20 cellular contexts compared by ENCODE assay signal in the genomic region with DNA sequence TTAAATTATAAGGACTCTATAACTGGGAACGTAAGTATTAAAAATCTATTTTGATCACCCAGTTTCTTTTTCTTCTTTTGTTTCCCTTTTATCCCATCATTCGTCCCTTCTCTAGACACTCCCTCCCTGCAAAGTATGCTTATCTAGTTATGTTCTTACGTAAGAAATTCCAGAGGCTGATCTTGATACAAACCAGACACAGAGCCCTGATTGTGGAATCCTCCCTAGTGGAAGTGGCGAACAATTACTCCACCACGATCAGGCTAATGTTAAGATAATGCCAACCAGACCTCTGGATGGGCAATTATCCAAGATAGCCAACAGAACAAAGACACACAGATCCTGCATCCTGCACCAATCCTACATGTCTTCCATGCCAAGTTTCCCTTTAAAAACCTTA.
"Had no signal": no experiment of that assay in that cellular context is flagged by ENCODE, and none has a peak within 500 bp of the region (broad histone marks: within the 10 kb centered on the region; RNA-seq: fewer than 3 reads in every experiment).

No MANE protein-coding gene starts in this region.

- ATAC-seq: body of pancreas; gastroesophageal sphincter; left colon; naive thymus-derived CD4-positive, alpha-beta T cell; right lobe of liver; stimulated activated naive B cell treated with anti-CD40 and anti-IgM and Interleukin-4, amounts not matched to agents 10 μg/mL and 1 μg/mL and 100 μg/mL, for 72 hours had no signal

- H3K27ac ChIP-seq: body of pancreas, gastroesophageal sphincter, right lobe of liver, skin epidermis, upper lobe of left lung had no signal

- H3K4me3 Mint-ChIP-seq: activated naive CD8-positive, alpha-beta T cell treated with anti-CD3 and anti-CD28 coated beads, Interleukin-2, amount 10 ng/mL, durations not matched to agents 7 days and 5 days; activated T-cell treated with anti-CD3 and anti-CD28 coated beads, Interleukin-2, amount 50 U/mL, for 24 hours; memory B cell; naive thymus-derived CD4-positive, alpha-beta T cell; neural crest cell; stimulated activated naive B cell treated with anti-CD40 and anti-IgM and Interleukin-4, amounts not matched to agents 10 μg/mL and 1 μg/mL and 100 μg/mL, for 72 hours had no signal

- H3K4me3 ChIP-seq: body of pancreas, gastroesophageal sphincter, right lobe of liver, skin epidermis, upper lobe of left lung had no signal

- H3K27me3 ChIP-seq: body of pancreas, gastroesophageal sphincter, right lobe of liver, upper lobe of left lung had no signal

- H3K27ac Mint-ChIP-seq: activated naive CD8-positive, alpha-beta T cell treated with anti-CD3 and anti-CD28 coated beads, Interleukin-2, amount 10 ng/mL, durations not matched to agents 7 days and 5 days; activated T-cell treated with anti-CD3 and anti-CD28 coated beads, Interleukin-2, amount 50 U/mL, for 24 hours; memory B cell; naive thymus-derived CD4-positive, alpha-beta T cell; stimulated activated naive B cell treated with anti-CD40 and anti-IgM and Interleukin-4, amounts not matched to agents 10 μg/mL and 1 μg/mL and 100 μg/mL, for 72 hours had no signal

- H3K9me3 ChIP-seq: body of pancreas, right lobe of liver, upper lobe of left lung had no signal

- H3K36me3 Mint-ChIP-seq: activated naive CD8-positive, alpha-beta T cell treated with anti-CD3 and anti-CD28 coated beads, Interleukin-2, amount 10 ng/mL, durations not matched to agents 7 days and 5 days; memory B cell; naive thymus-derived CD4-positive, alpha-beta T cell; stimulated activated naive B cell treated with anti-CD40 and anti-IgM and Interleukin-4, amounts not matched to agents 10 μg/mL and 1 μg/mL and 100 μg/mL, for 72 hours had no signal

- H3K4me1 Mint-ChIP-seq: activated naive CD8-positive, alpha-beta T cell treated with anti-CD3 and anti-CD28 coated beads, Interleukin-2, amount 10 ng/mL, durations not matched to agents 7 days and 5 days; memory B cell; naive thymus-derived CD4-positive, alpha-beta T cell; neural crest cell; stimulated activated naive B cell treated with anti-CD40 and anti-IgM and Interleukin-4, amounts not matched to agents 10 μg/mL and 1 μg/mL and 100 μg/mL, for 72 hours had no signal

- H3K27me3 Mint-ChIP-seq: activated naive CD8-positive, alpha-beta T cell treated with anti-CD3 and anti-CD28 coated beads, Interleukin-2, amount 10 ng/mL, durations not matched to agents 7 days and 5 days; activated T-cell treated with anti-CD3 and anti-CD28 coated beads, Interleukin-2, amount 50 U/mL, for 24 hours; memory B cell; naive thymus-derived CD4-positive, alpha-beta T cell; stimulated activated naive B cell treated with anti-CD40 and anti-IgM and Interleukin-4, amounts not matched to agents 10 μg/mL and 1 μg/mL and 100 μg/mL, for 72 hours had no signal

- DNase-seq: activated CD8-positive, alpha-beta memory T cell treated with anti-CD3 and anti-CD28 coated beads for 24 hours; activated CD8-positive, alpha-beta memory T cell treated with anti-CD3 and anti-CD28 coated beads, Interleukin-2, amount 50 U/mL, for 4 hours; activated naive CD4-positive, alpha-beta T cell treated with Interleukin-2 at 50 U/mL for 16 hours; activated naive CD8-positive, alpha-beta T cell treated with anti-CD3 and anti-CD28 coated beads, Interleukin-2, amount 10 ng/mL, durations not matched to agents 7 days and 5 days; activated T-cell treated with anti-CD3 and anti-CD28 coated beads, Interleukin-2, amount 50 U/mL, for 24 hours; body of pancreas; effector CD4-positive, alpha-beta T cell; head of caudate nucleus; left colon; naive thymus-derived CD4-positive, alpha-beta T cell; posterior cingulate gyrus; right lobe of liver; stimulated activated CD4-positive, alpha-beta T cell treated with anti-CD3 and anti-CD28 coated beads, Interleukin-15, amount 100 ng/mL, for 24 hours; stimulated activated naive B cell treated with anti-CD40 and anti-IgM and Interleukin-4, amounts not matched to agents 10 μg/mL and 1 μg/mL and 100 μg/mL, for 72 hours; T-helper 9 cell; upper lobe of left lung had no signal

- H3K4me1 ChIP-seq: body of pancreas, gastroesophageal sphincter, right lobe of liver, upper lobe of left lung had no signal

- H3K36me3 ChIP-seq: gastroesophageal sphincter, right lobe of liver, upper lobe of left lung had no signal
